ENCODE assay signal across 21 cellular contexts in the genomic region with DNA sequence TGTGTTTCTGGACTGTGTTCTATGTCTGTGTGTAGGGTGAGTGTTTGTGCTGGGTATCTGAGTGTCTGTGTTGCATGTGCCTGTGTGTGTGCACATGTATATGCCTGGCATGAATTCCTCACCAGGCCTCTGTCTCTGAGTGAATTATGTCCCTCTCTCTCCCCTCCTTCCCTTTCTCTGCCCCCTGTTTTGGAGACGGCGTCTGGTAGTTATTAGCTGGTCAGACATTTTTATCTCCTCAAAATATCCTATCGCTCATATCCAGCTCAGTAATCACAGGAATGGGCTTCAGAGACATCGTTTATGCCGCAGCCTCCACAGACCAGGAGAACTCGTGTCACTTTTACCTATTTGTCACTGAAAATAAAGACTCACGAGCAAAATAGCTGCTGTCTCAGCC.
DNase-seq lines count a peak whose midpoint lies in the region; ATAC-seq and TF ChIP-seq lines count a peak whose summit lies in the region.
"Had no signal": no experiment of that assay in that cellular context is flagged by ENCODE, and none has a peak within 500 bp of the region (broad histone marks: within the 10 kb centered on the region; RNA-seq: fewer than 3 reads in every experiment).

No MANE protein-coding gene starts in this region.

- no peaks in the 10 kb centered on the region for H3K27me3 ChIP-seq in neural cell (ENCODE audit: insufficient read depth, low read depth, low read length)
- H3K27me3 ChIP-seq: BE2C; BLaER1 treated with 17β-estradiol and CSF1 and Interleukin-3, amounts not matched to agents 10 nM and 100 nM had no signal

- no peak for TF ChIP-seq RAD21 in neural cell (conservative IDR thresholded peaks at IDR 0.05)

- H2AFZ ChIP-seq in neural cell (ENCODE audit: low read depth, low read length) = no peak overlapping the region
- H2AFZ ChIP-seq: GM23338 had no signal

- H3K4me2 ChIP-seq in neural cell (ENCODE audit: low read length) = no peak overlapping the region
- H3K4me2 ChIP-seq: A549; BLaER1 treated with 17β-estradiol and CSF1 and Interleukin-3, amounts not matched to agents 10 nM and 100 nM; GM23338 had no signal

- H3K9me2 ChIP-seq in neural cell (ENCODE audit: insufficient read depth, low read length) = no peaks in the 10 kb centered on the region

- no peaks in the 10 kb centered on the region for H3K9me3 ChIP-seq in neural cell (ENCODE audit: low read length)
- H3K9me3 ChIP-seq: A549, BE2C had no signal

- H4K20me1 ChIP-seq in neural cell (ENCODE audit: insufficient read depth) = no peaks in the 10 kb centered on the region
- H4K20me1 ChIP-seq: BLaER1 treated with 17β-estradiol and CSF1 and Interleukin-3, amounts not matched to agents 10 nM and 100 nM had no signal

- DNase-seq in DMS53 (lab: John Stamatoyannopoulos, UW) (peak; percentile 24), DMS53 treated with DMSO at 0.1 percent for 48 hours (lab: John Stamatoyannopoulos, UW; ENCODE audit: unreplicated experiment) (no peak), RPMI8226 (no peak), NCI-H146 (lab: John Stamatoyannopoulos, UW) (no peak)
- DNase-seq: 8988T; ACHN; AML-193; BE2C; CD4-positive, alpha-beta T cell; CD8-positive, alpha-beta memory T cell; DMS 273 treated with DMSO at 0.1 percent for 48 hours; DND-41; H9 had no signal

- H3K79me2 ChIP-seq in neural cell (replicated peaks; ENCODE audit: insufficient read depth, low read length) = no peaks in the 10 kb centered on the region

- TF ChIP-seq EP300 in neural cell (conservative IDR thresholded peaks at IDR 0.05; ENCODE audit: poor library complexity, severe bottlenecking) = no peak

- no peak for TF ChIP-seq CTCF in VCaP (conservative IDR thresholded peaks at IDR 0.05)
- no peak for TF ChIP-seq CTCF in neural cell (IDR thresholded peaks at IDR 0.05; ENCODE audit: poor library complexity, severe bottlenecking)

- peak overlapping the region; percentile 41 for H3K27ac ChIP-seq in VCaP
- H3K27ac ChIP-seq in neural cell (ENCODE audit: low read length) = peak overlapping the region; percentile 3
- H3K27ac ChIP-seq: A549; BLaER1 treated with 17β-estradiol and CSF1 and Interleukin-3, amounts not matched to agents 10 nM and 100 nM had no signal

- H3K9ac ChIP-seq in neural cell (ENCODE audit: low read length) = peak overlapping the region; percentile 4
- H3K9ac ChIP-seq: BLaER1 treated with 17β-estradiol and CSF1 and Interleukin-3, amounts not matched to agents 10 nM and 100 nM had no signal

- ATAC-seq in HG02852 (IDR thresholded peaks at IDR 0.05; ENCODE audit: unreplicated experiment) = no peak
- ATAC-seq in GM21723 (IDR thresholded peaks at IDR 0.05; ENCODE audit: unreplicated experiment) = no peak
- ATAC-seq: A549, GM23338, HCT116 had no signal

- no peaks in the 10 kb centered on the region for H3F3A ChIP-seq in neural cell (ENCODE audit: insufficient read depth, low read length, poor library complexity, severe bottlenecking)

- no peak overlapping the region for H3K4me3 ChIP-seq in neural cell (ENCODE audit: low read length)
- H3K4me3 ChIP-seq: A549; BLaER1 treated with 17β-estradiol and CSF1 and Interleukin-3, amounts not matched to agents 10 nM and 100 nM; GM23338 had no signal

- H3K36me3 ChIP-seq in neural cell (ENCODE audit: insufficient read depth, low read length) = no peaks in the 10 kb centered on the region
- H3K36me3 ChIP-seq: BE2C; BLaER1 treated with 17β-estradiol and CSF1 and Interleukin-3, amounts not matched to agents 10 nM and 100 nM had no signal

TF ChIP-seq in neural cell, 6 proteins besides CTCF, POLR2A, EP300 and RAD21:
- TF ChIP-seq MXI1 (conservative IDR thresholded peaks at IDR 0.05; ENCODE audit: poor library complexity, severe bottlenecking) (no peak), SMC3 (conservative IDR thresholded peaks at IDR 0.05; ENCODE audit: poor library complexity) (no peak), EZH2 (IDR thresholded peaks at IDR 0.05; ENCODE audit: borderline replicate concordance, insufficient read depth, low read length, poor library complexity, severe bottlenecking) (no peak), TAF1 (IDR thresholded peaks at IDR 0.05; ENCODE audit: low read depth) (no peak), POLR2AphosphoS5 (IDR thresholded peaks at IDR 0.05) (no peak)
- TF ChIP-seq, protein P1, sequence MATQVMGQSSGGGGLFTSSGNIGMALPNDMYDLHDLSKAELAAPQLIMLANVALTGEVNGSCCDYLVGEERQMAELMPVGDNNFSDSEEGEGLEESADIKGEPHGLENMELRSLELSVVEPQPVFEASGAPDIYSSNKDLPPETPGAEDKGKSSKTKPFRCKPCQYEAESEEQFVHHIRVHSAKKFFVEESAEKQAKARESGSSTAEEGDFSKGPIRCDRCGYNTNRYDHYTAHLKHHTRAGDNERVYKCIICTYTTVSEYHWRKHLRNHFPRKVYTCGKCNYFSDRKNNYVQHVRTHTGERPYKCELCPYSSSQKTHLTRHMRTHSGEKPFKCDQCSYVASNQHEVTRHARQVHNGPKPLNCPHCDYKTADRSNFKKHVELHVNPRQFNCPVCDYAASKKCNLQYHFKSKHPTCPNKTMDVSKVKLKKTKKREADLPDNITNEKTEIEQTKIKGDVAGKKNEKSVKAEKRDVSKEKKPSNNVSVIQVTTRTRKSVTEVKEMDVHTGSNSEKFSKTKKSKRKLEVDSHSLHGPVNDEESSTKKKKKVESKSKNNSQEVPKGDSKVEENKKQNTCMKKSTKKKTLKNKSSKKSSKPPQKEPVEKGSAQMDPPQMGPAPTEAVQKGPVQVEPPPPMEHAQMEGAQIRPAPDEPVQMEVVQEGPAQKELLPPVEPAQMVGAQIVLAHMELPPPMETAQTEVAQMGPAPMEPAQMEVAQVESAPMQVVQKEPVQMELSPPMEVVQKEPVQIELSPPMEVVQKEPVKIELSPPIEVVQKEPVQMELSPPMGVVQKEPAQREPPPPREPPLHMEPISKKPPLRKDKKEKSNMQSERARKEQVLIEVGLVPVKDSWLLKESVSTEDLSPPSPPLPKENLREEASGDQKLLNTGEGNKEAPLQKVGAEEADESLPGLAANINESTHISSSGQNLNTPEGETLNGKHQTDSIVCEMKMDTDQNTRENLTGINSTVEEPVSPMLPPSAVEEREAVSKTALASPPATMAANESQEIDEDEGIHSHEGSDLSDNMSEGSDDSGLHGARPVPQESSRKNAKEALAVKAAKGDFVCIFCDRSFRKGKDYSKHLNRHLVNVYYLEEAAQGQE (IDR thresholded peaks at IDR 0.05; ENCODE audit: borderline replicate concordance) = no peak
